ENCODE assay signal across 25 cellular contexts in genomic region chr22:27601195-27601594, GRCh38.
"Had no signal": no experiment of that assay in that cellular context is flagged by ENCODE, and none has a peak within 500 bp of the region (broad histone marks: within the 10 kb centered on the region; RNA-seq: fewer than 3 reads in every experiment).

No MANE protein-coding gene starts in this region.

- ATAC-seq: gastrocnemius medialis; stimulated activated naive B cell treated with anti-CD40 and anti-IgM and Interleukin-4, amounts not matched to agents 10 μg/mL and 1 μg/mL and 100 μg/mL, for 72 hours; upper lobe of right lung had no signal

- H3K9me3 ChIP-seq: ascending aorta, gastrocnemius medialis, sigmoid colon, thyroid gland, upper lobe of right lung had no signal

- H3K27me3 ChIP-seq: ascending aorta, gastrocnemius medialis, hepatocyte, sigmoid colon, stomach, thyroid gland, upper lobe of right lung had no signal

- H3K79me2 ChIP-seq: hepatocyte had no signal

- H3K36me3 ChIP-seq: ascending aorta, gastrocnemius medialis, sigmoid colon, stomach, thyroid gland, upper lobe of right lung had no signal

- H3K36me3 Mint-ChIP-seq: activated naive CD4-positive, alpha-beta T cell treated with anti-CD3 and anti-CD28 coated beads, Interleukin-2, amount 10 ng/mL, durations not matched to agents 7 days and 5 days; activated naive CD8-positive, alpha-beta T cell treated with anti-CD3 and anti-CD28 coated beads, Interleukin-2, amount 10 ng/mL, durations not matched to agents 7 days and 5 days; mesothelial cell of epicardium; naive B cell; stimulated activated naive B cell treated with anti-CD40 and anti-IgM and Interleukin-4, amounts not matched to agents 10 μg/mL and 1 μg/mL and 100 μg/mL, for 72 hours had no signal

- H3K27me3 Mint-ChIP-seq: activated naive CD4-positive, alpha-beta T cell treated with anti-CD3 and anti-CD28 coated beads, Interleukin-2, amount 10 ng/mL, durations not matched to agents 7 days and 5 days had no signal

- DNase-seq: activated CD4-positive, alpha-beta T cell treated with anti-CD3 and anti-CD28 coated beads for 4 hours; activated CD4-positive, alpha-beta T cell treated with anti-CD3 and anti-CD28 coated beads, Interleukin-2, amount 50 U/mL, for 4 hours; activated CD8-positive, alpha-beta memory T cell treated with anti-CD3 and anti-CD28 coated beads for 24 hours; activated effector memory CD4-positive, alpha-beta T cell treated with anti-CD3 and anti-CD28 coated beads, Interleukin-2, amount 50 U/mL, for 16 hours; activated naive CD4-positive, alpha-beta T cell treated with anti-CD3 and anti-CD28 coated beads, Interleukin-2, amount 10 ng/mL, durations not matched to agents 7 days and 5 days; activated naive CD8-positive, alpha-beta T cell treated with anti-CD3 and anti-CD28 coated beads, Interleukin-2, amount 10 ng/mL, durations not matched to agents 7 days and 5 days; dermis blood vessel endothelial cell; effector CD4-positive, alpha-beta T cell; gastrocnemius medialis; islet precursor cell; naive B cell; sigmoid colon; stimulated activated CD4-positive, alpha-beta T cell treated with anti-CD3 and anti-CD28 coated beads, Interleukin-1b, Interleukin-23, amount 100 ng/mL, for 48 hours; stimulated activated naive B cell treated with anti-CD40 and anti-IgM and Interleukin-4, amounts not matched to agents 10 μg/mL and 1 μg/mL and 100 μg/mL, for 72 hours; stomach; thyroid gland; upper lobe of right lung had no signal

- H3K4me3 ChIP-seq: ascending aorta, gastrocnemius medialis, hepatocyte, sigmoid colon, SK-N-MC, smooth muscle cell, stomach, thyroid gland, upper lobe of right lung had no signal

- H3K4me2 ChIP-seq: hepatocyte, smooth muscle cell had no signal

- H3K4me1 ChIP-seq: gastrocnemius medialis, stomach, thyroid gland, upper lobe of right lung had no signal

- H3K4me3 Mint-ChIP-seq: activated naive CD4-positive, alpha-beta T cell treated with anti-CD3 and anti-CD28 coated beads, Interleukin-2, amount 10 ng/mL, durations not matched to agents 7 days and 5 days; activated naive CD8-positive, alpha-beta T cell treated with anti-CD3 and anti-CD28 coated beads, Interleukin-2, amount 10 ng/mL, durations not matched to agents 7 days and 5 days; activated T-helper 1 cell treated with anti-CD3 and anti-CD28 coated beads, Interleukin-12 subunit alpha, Interleukin-12 subunit beta, Interleukin-2, Interleukin-4 antibody, amounts not matched to agents 30 ng/mL and 10 ng/mL and 1 ng/mL, durations not matched to agents 14 hours and 24 hours and 36 hours; central memory CD8-positive, alpha-beta T cell; mesothelial cell of epicardium; naive B cell; stimulated activated naive B cell treated with anti-CD40 and anti-IgM and Interleukin-4, amounts not matched to agents 10 μg/mL and 1 μg/mL and 100 μg/mL, for 72 hours had no signal

- H3K9me3 Mint-ChIP-seq: activated T-helper 1 cell treated with anti-CD3 and anti-CD28 coated beads, Interleukin-12 subunit alpha, Interleukin-12 subunit beta, Interleukin-2, Interleukin-4 antibody, amounts not matched to agents 30 ng/mL and 10 ng/mL and 1 ng/mL, durations not matched to agents 14 hours and 24 hours and 36 hours; central memory CD8-positive, alpha-beta T cell; mesothelial cell of epicardium had no signal

- H3K4me1 Mint-ChIP-seq: activated naive CD4-positive, alpha-beta T cell treated with anti-CD3 and anti-CD28 coated beads, Interleukin-2, amount 10 ng/mL, durations not matched to agents 7 days and 5 days; activated naive CD8-positive, alpha-beta T cell treated with anti-CD3 and anti-CD28 coated beads, Interleukin-2, amount 10 ng/mL, durations not matched to agents 7 days and 5 days; central memory CD8-positive, alpha-beta T cell; naive B cell; stimulated activated naive B cell treated with anti-CD40 and anti-IgM and Interleukin-4, amounts not matched to agents 10 μg/mL and 1 μg/mL and 100 μg/mL, for 72 hours had no signal

- H3K27ac Mint-ChIP-seq: activated naive CD4-positive, alpha-beta T cell treated with anti-CD3 and anti-CD28 coated beads, Interleukin-2, amount 10 ng/mL, durations not matched to agents 7 days and 5 days; activated naive CD8-positive, alpha-beta T cell treated with anti-CD3 and anti-CD28 coated beads, Interleukin-2, amount 10 ng/mL, durations not matched to agents 7 days and 5 days; activated T-helper 1 cell treated with anti-CD3 and anti-CD28 coated beads, Interleukin-12 subunit alpha, Interleukin-12 subunit beta, Interleukin-2, Interleukin-4 antibody, amounts not matched to agents 30 ng/mL and 10 ng/mL and 1 ng/mL, durations not matched to agents 14 hours and 24 hours and 36 hours; mesothelial cell of epicardium; stimulated activated naive B cell treated with anti-CD40 and anti-IgM and Interleukin-4, amounts not matched to agents 10 μg/mL and 1 μg/mL and 100 μg/mL, for 72 hours had no signal

- H3K27ac ChIP-seq: ascending aorta, gastrocnemius medialis, hepatocyte, sigmoid colon, SK-N-MC, stomach, thyroid gland, upper lobe of right lung, VCaP had no signal

- H2AFZ ChIP-seq: hepatocyte had no signal
